Comparison of ENCODE assay signal across 26 cellular contexts in genomic region chr17:79159471-79159870, GRCh38.
"Had no signal": no experiment of that assay in that cellular context is flagged by ENCODE, and none has a peak within 500 bp of the region (broad histone marks: within the 10 kb centered on the region; RNA-seq: fewer than 3 reads in every experiment).

No MANE protein-coding gene starts in this region.

- H3K36me3 ChIP-seq: left lung, neutrophil, ovary, right atrium auricular region, stomach, thyroid gland, transverse colon, upper lobe of left lung had no signal

- H3K4me3 Mint-ChIP-seq: immature natural killer cell; natural killer cell treated with Interleukin-12 subunit alpha and Interleukin-12 subunit beta and Interleukin-15 and Interleukin-18, amount 100 ng/mL, for 72 hours; neural crest cell; stimulated activated naive B cell treated with anti-CD40 and anti-IgM and Interleukin-4, amounts not matched to agents 10 μg/mL and 1 μg/mL and 100 μg/mL, for 72 hours had no signal

- H3K27ac ChIP-seq: left lung, neutrophil, ovary, right atrium auricular region, skin epidermis, stomach, testis, thyroid gland, transverse colon, upper lobe of left lung had no signal

- H3K27me3 Mint-ChIP-seq: naive thymus-derived CD4-positive, alpha-beta T cell; natural killer cell treated with Interleukin-12 subunit alpha and Interleukin-12 subunit beta and Interleukin-15 and Interleukin-18, amount 100 ng/mL, for 72 hours had no signal

- H3K4me3 ChIP-seq: left lung, lung, mucosa of descending colon, ovary, right atrium auricular region, skin epidermis, stomach, testis, thyroid gland, transverse colon, upper lobe of left lung had no signal

- H3K9me3 Mint-ChIP-seq: immature natural killer cell; naive thymus-derived CD4-positive, alpha-beta T cell; natural killer cell treated with Interleukin-12 subunit alpha and Interleukin-12 subunit beta and Interleukin-15 and Interleukin-18, amount 100 ng/mL, for 72 hours; neural crest cell; stimulated activated naive B cell treated with anti-CD40 and anti-IgM and Interleukin-4, amounts not matched to agents 10 μg/mL and 1 μg/mL and 100 μg/mL, for 72 hours had no signal

- H3K27me3 ChIP-seq: neutrophil, ovary, right atrium auricular region, testis, thyroid gland, upper lobe of left lung had no signal

- H3K36me3 Mint-ChIP-seq: immature natural killer cell; natural killer cell treated with Interleukin-12 subunit alpha and Interleukin-12 subunit beta and Interleukin-15 and Interleukin-18, amount 100 ng/mL, for 72 hours; stimulated activated naive B cell treated with anti-CD40 and anti-IgM and Interleukin-4, amounts not matched to agents 10 μg/mL and 1 μg/mL and 100 μg/mL, for 72 hours had no signal

- H3K27ac Mint-ChIP-seq: immature natural killer cell; natural killer cell treated with Interleukin-12 subunit alpha and Interleukin-12 subunit beta and Interleukin-15 and Interleukin-18, amount 100 ng/mL, for 72 hours; stimulated activated naive B cell treated with anti-CD40 and anti-IgM and Interleukin-4, amounts not matched to agents 10 μg/mL and 1 μg/mL and 100 μg/mL, for 72 hours had no signal

- H3K9me3 ChIP-seq: left lung, mucosa of descending colon, neutrophil, ovary, right atrium auricular region, stomach, testis, thyroid gland, transverse colon, upper lobe of left lung had no signal

- H3K4me1 ChIP-seq: left lung, right atrium auricular region, stomach, testis, transverse colon had no signal

- DNase-seq: hypothalamus; immature natural killer cell; kidney; left colon; left lung; midbrain; mucosa of descending colon; naive thymus-derived CD4-positive, alpha-beta T cell; ovary; stimulated activated CD4-positive, alpha-beta T cell treated with anti-CD3 and anti-CD28 coated beads, Interleukin-12 subunit alpha, Interleukin-12 subunit beta, amount 100 ng/mL, for 4 hours; stimulated activated CD4-positive, alpha-beta T cell treated with anti-CD3 and anti-CD28 coated beads, Interleukin-15, amount 100 ng/mL, for 24 hours; stimulated activated CD4-positive, alpha-beta T cell treated with anti-CD3 and anti-CD28 coated beads, Interleukin-2, amount 100 ng/mL, for 24 hours; stimulated activated CD4-positive, alpha-beta T cell treated with anti-CD3 and anti-CD28 coated beads, Interleukin-4, amount 100 ng/mL, for 1 hour; stimulated activated naive B cell treated with anti-CD40 and anti-IgM and Interleukin-4, amounts not matched to agents 10 μg/mL and 1 μg/mL and 100 μg/mL, for 72 hours; stimulated activated naive CD8-positive, alpha-beta T cell treated with anti-CD3 and anti-CD28 coated beads, Interleukin-15, Interleukin-2, amounts not matched to agents 100 U/mL and 50 U/mL, for 24 hours; stomach; testis; thyroid gland; transverse colon had no signal
